Comparison of ENCODE assay signal across 8 cellular contexts in genomic region chr16:75148311-75149195, GRCh38. TPM values are rescaled to one million over a fixed set of nuclear protein-coding genes. Genes with fewer than 3 reads are reported as not detected.
DNase-seq lines count a peak whose midpoint lies in the region; ATAC-seq and TF ChIP-seq lines count a peak whose summit lies in the region.

TSS of gene ZFP1 (plus strand) at chr16:75148524. CDS start at chr16:75152952, 4,428 bp downstream.

- no peaks in the 10 kb centered on the region for H3K36me3 ChIP-seq in mucosa of descending colon (ENCODE audit: low read depth)

- no peak for TF ChIP-seq CTCF in mucosa of descending colon (IDR thresholded peaks at IDR 0.05)

- peak within 1 kb of the TSS; percentile 86 for H3K27ac ChIP-seq in epithelial cell of prostate

- peak within 1 kb of the TSS; percentile 84 for H3K4me3 ChIP-seq in mucosa of descending colon

- TF ChIP-seq EP300 in Ishikawa (IDR thresholded peaks at IDR 0.05; ENCODE audit: borderline replicate concordance) = no peak

- peaks cover 22% of the 10 kb centered on the region for H3K9me3 ChIP-seq in mucosa of descending colon

- intact Hi-C loops in mucosa of descending colon (cut with DNase I, micrococcal nuclease) = no loop called here

- no peak for TF ChIP-seq RAD21 in Ishikawa (IDR thresholded peaks at IDR 0.05; ENCODE audit: low read depth)

- ATAC-seq in GM21619 (IDR thresholded peaks at IDR 0.05; ENCODE audit: unreplicated experiment) = peak; percentile 82
- ATAC-seq in mucosa of descending colon = peak; percentile 97

- H3K4me1 ChIP-seq in mucosa of descending colon (ENCODE audit: low read depth) = peaks cover 4% of the 10 kb centered on the region

- DNase-seq in DMS153 treated with DMSO at 0.1 percent for 48 hours (lab: John Stamatoyannopoulos, UW; ENCODE audit: unreplicated experiment) (peak; percentile 83), OCI-M2 (lab: John Stamatoyannopoulos, UW; ENCODE audit: unreplicated experiment) (peak; percentile 70), activated T-cell treated with anti-CD3 and anti-CD28 coated beads for 24 hours (ENCODE audit: low read depth) (peak; percentile 91), epithelial cell of prostate (ENCODE audit: low read depth, low spot score) (peak; percentile 46), mucosa of descending colon (peak; percentile 95 to 98 (median 97))
- DNase-seq in stimulated activated CD8-positive, alpha-beta memory T cell treated with anti-CD3 and anti-CD28 coated beads, Interleukin-4, amount 100 ng/mL, for 1 hour (ENCODE audit: low read depth in 2 of 2, low spot score in 1 of 2) = peak; percentile 89 to 91

TF ChIP-seq in Ishikawa, 13 proteins besides CTCF, POLR2A, EP300 and RAD21:
- TF ChIP-seq, protein P1, sequence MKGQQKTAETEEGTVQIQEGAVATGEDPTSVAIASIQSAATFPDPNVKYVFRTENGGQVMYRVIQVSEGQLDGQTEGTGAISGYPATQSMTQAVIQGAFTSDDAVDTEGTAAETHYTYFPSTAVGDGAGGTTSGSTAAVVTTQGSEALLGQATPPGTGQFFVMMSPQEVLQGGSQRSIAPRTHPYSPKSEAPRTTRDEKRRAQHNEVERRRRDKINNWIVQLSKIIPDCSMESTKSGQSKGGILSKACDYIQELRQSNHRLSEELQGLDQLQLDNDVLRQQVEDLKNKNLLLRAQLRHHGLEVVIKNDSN (IDR thresholded peaks at IDR 0.05) = peak; percentile 24; the same call in 1 of the 2 replicates
- TF ChIP-seq ZBTB7A (IDR thresholded peaks at IDR 0.05; ENCODE audit: low read depth) (peak; percentile 92), NFIC (IDR thresholded peaks at IDR 0.05) (peak; percentile 32; the same call in 1 of the 2 replicates), REST (IDR thresholded peaks at IDR 0.05; ENCODE audit: low read depth) (0 out of 2 replicates have a peak, but pooled peaks have one; percentile 13), TAF1 (IDR thresholded peaks at IDR 0.05; ENCODE audit: low read depth) (peak; percentile 77), EGR1 (IDR thresholded peaks at IDR 0.05) (peak; percentile 50), CREB1 (IDR thresholded peaks at IDR 0.05; ENCODE audit: low read depth) (no peak), YY1 (IDR thresholded peaks at IDR 0.05; ENCODE audit: low read depth) (peak; percentile 17; the same call in 1 of the 2 replicates), TEAD4 (IDR thresholded peaks at IDR 0.05) (no peak), TCF12 (IDR thresholded peaks at IDR 0.05; ENCODE audit: low read depth) (peak; percentile 70)
- TF ChIP-seq, protein P2, sequence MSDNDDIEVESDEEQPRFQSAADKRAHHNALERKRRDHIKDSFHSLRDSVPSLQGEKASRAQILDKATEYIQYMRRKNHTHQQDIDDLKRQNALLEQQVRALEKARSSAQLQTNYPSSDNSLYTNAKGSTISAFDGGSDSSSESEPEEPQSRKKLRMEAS (IDR thresholded peaks at IDR 0.05) = peak; percentile 58

RNA-seq across cellular contexts. Expression of gene ZFP1, which starts in this region (rescaled TPM):
- 10 to 100 TPM in 1 of 3 donors, 1 to 10 TPM in 2; 5.6 to 17.0 (median 6.9) TPM for total RNA-seq in mucosa of descending colon

Comparison
In these comparisons a context has a peak if more than half of its experiments do, and no peak if none do; other contexts are left out.
1. Peak in every context shown above with its lines: DNase-seq, ATAC-seq, H3K4me3 ChIP-seq and H3K27ac ChIP-seq.
2. DNase-seq: peak in every context shown above with its lines; median percentile 97 in mucosa of descending colon; 91 in activated T-cell treated with anti-CD3 and anti-CD28 coated beads for 24 hours; 90 in stimulated activated CD8-positive, alpha-beta memory T cell treated with anti-CD3 and anti-CD28 coated beads, Interleukin-4, amount 100 ng/mL, for 1 hour; 83 in DMS153 treated with DMSO at 0.1 percent for 48 hours; 70 in OCI-M2; 46 in epithelial cell of prostate.